19 cellular contexts compared by ENCODE assay signal in the genomic region with DNA sequence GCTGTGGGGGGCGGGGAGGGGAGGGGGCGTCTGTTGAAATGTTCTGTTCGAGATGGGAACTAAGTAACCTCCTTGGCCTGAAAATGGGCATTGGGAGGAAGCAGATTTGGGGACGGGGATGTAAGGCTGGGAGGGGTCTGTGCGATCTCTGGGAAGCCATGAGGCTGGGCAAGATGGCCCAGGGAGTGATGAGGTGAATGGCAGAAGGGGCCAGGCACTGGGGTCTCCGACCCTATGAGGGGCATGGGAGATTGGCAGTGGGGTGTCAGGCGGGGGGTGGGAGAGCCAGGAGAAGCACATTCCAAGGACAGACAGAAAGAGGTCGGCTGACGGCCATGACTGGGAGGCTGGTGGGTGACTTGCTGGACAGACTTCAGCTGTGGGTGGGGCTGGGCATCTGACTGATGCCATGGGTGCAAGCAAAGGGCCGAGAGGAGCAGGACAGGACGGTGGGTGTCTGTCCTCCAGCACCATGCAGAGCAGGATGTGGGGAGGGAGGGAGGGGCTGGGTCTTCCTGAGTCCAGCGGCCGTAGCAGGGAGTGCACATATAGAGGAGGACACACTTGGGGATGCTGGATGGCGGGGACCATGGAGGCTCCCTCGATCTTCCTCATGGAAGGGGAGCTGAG. TPM values are rescaled to one million over a fixed set of nuclear protein-coding genes. Genes with fewer than 3 reads are reported as not detected.
A peak's percentile ranks its signal among the peaks of the same experiment; 100 is the strongest.
DNase-seq lines count a peak whose midpoint lies in the region; ATAC-seq and TF ChIP-seq lines count a peak whose summit lies in the region.
"Had no signal": no experiment of that assay in that cellular context is flagged by ENCODE, and none has a peak within 500 bp of the region (broad histone marks: within the 10 kb centered on the region; RNA-seq: fewer than 3 reads in every experiment).

No MANE protein-coding gene starts in this region.

- H3K4me3 ChIP-seq in left ventricle myocardium inferior (no peak overlapping the region), mucosa of descending colon (no peak overlapping the region)

- intact Hi-C loops in left ventricle myocardium inferior (cut with micrococcal nuclease) (no loop called here), mucosa of descending colon (cut with DNase I, micrococcal nuclease) (no loop called here), sciatic nerve (cut with DNase I) (no loop called here)

- H3K36me3 Mint-ChIP-seq in activated CD4-positive, alpha-beta T cell treated with anti-CD3 and anti-CD28 coated beads, Interleukin-2, amount 10 ng/mL, durations not matched to agents 7 days and 5 days (ENCODE audit: low read depth), result no peaks in the 10 kb centered on the region
- no peaks in the 10 kb centered on the region for H3K36me3 Mint-ChIP-seq in effector memory CD8-positive, alpha-beta T cell (ENCODE audit: insufficient read depth)

- H3K9me3 Mint-ChIP-seq in activated CD4-positive, alpha-beta T cell treated with anti-CD3 and anti-CD28 coated beads, Interleukin-2, amount 10 ng/mL, durations not matched to agents 7 days and 5 days, result no peaks in the 10 kb centered on the region
- H3K9me3 Mint-ChIP-seq in effector memory CD8-positive, alpha-beta T cell, result no peaks in the 10 kb centered on the region
- H3K9me3 Mint-ChIP-seq: CD4-positive, alpha-beta T cell; IgD-negative memory B cell had no signal

- peak overlapping the region; percentile 46 for H3K27ac Mint-ChIP-seq in activated CD4-positive, alpha-beta T cell treated with anti-CD3 and anti-CD28 coated beads, Interleukin-2, amount 10 ng/mL, durations not matched to agents 7 days and 5 days
- H3K27ac Mint-ChIP-seq in effector memory CD8-positive, alpha-beta T cell, result no peak overlapping the region
- H3K27ac Mint-ChIP-seq: B cell; CD4-positive, alpha-beta T cell; IgD-negative memory B cell had no signal

- peaks cover 11% of the 10 kb centered on the region for H3K4me1 ChIP-seq in left ventricle myocardium inferior
- H3K4me1 ChIP-seq in mucosa of descending colon (ENCODE audit: low read depth), result no peaks in the 10 kb centered on the region

- H3K27me3 Mint-ChIP-seq in activated CD4-positive, alpha-beta T cell treated with anti-CD3 and anti-CD28 coated beads, Interleukin-2, amount 10 ng/mL, durations not matched to agents 7 days and 5 days, result peaks cover 19% of the 10 kb centered on the region
- peaks cover 38 to 54% of the 10 kb centered on the region in 2 donors for H3K27me3 Mint-ChIP-seq in effector memory CD8-positive, alpha-beta T cell

- no peaks in the 10 kb centered on the region for H3K36me3 ChIP-seq in left ventricle myocardium inferior
- H3K36me3 ChIP-seq in mucosa of descending colon (ENCODE audit: low read depth), result no peaks in the 10 kb centered on the region

- no peak for DNase-seq in activated CD4-positive, alpha-beta T cell treated with anti-CD3 and anti-CD28 coated beads, Interleukin-2, amount 10 ng/mL, durations not matched to agents 7 days and 5 days
- no peak for DNase-seq in activated CD4-positive, alpha-beta T cell treated with anti-CD3 and anti-CD28 coated beads, Interleukin-2, amount 50 U/mL, for 4 hours
- peak; percentile 12 for DNase-seq in left ventricle myocardium inferior
- peak in 2 of 3 donors; percentile 13 to 28 for DNase-seq in mucosa of descending colon
- peak; percentile 57 for DNase-seq in sciatic nerve (ENCODE audit: low spot score)
- no peak for DNase-seq in HPDE6-E6E7 (ENCODE audit: extremely low spot score)
- DNase-seq in effector memory CD8-positive, alpha-beta T cell, result no peak
- no peak for DNase-seq in amniotic stem cell (lab: John Stamatoyannopoulos, UW)
- DNase-seq: CD4-positive, alpha-beta T cell; EL; H7; Kasumi-1; MM.1S; NCI-H1105; NCI-H187; NCI-H526 treated with DMSO at 0.1 percent for 48 hours had no signal

- no peak overlapping the region for H3K27ac ChIP-seq in left ventricle myocardium inferior (replicated peaks)
- H3K27ac ChIP-seq: 22Rv1 had no signal

- no peak for ATAC-seq in mucosa of descending colon
- no peak for ATAC-seq in sciatic nerve
- ATAC-seq in effector memory CD8-positive, alpha-beta T cell (replicated peaks), result no peak

- H3K9me3 ChIP-seq in left ventricle myocardium inferior (replicated peaks) (peaks cover 5% of the 10 kb centered on the region), mucosa of descending colon (no peaks in the 10 kb centered on the region)

- CTCF ChIA-PET in activated CD4-positive, alpha-beta T cell treated with anti-CD3 and anti-CD28 coated beads, Interleukin-2, amount 10 ng/mL, durations not matched to agents 7 days and 5 days (lab: Charles Lee), result interaction anchor here (1.1 kb wide), 1 partner anchor 54 kb away, joined by 3 read pairs; no protein-coding TSS in a partner anchor

- peaks cover 6% of the 10 kb centered on the region for H3K4me1 Mint-ChIP-seq in activated CD4-positive, alpha-beta T cell treated with anti-CD3 and anti-CD28 coated beads, Interleukin-2, amount 10 ng/mL, durations not matched to agents 7 days and 5 days
- H3K4me1 Mint-ChIP-seq in effector memory CD8-positive, alpha-beta T cell (ENCODE audit: low read depth in 2 of 2), result peaks cover 4 to 6% of the 10 kb centered on the region in 2 donors

- POLR2A ChIA-PET in activated CD4-positive, alpha-beta T cell treated with anti-CD3 and anti-CD28 coated beads, Interleukin-2, amount 10 ng/mL, durations not matched to agents 7 days and 5 days (lab: Charles Lee), result no interaction called here

- no peak overlapping the region for H3K4me3 Mint-ChIP-seq in activated CD4-positive, alpha-beta T cell treated with anti-CD3 and anti-CD28 coated beads, Interleukin-2, amount 10 ng/mL, durations not matched to agents 7 days and 5 days
- no peak overlapping the region for H3K4me3 Mint-ChIP-seq in effector memory CD8-positive, alpha-beta T cell
- H3K4me3 Mint-ChIP-seq: B cell; CD4-positive, alpha-beta T cell had no signal

- no peaks in the 10 kb centered on the region for H3K27me3 ChIP-seq in left ventricle myocardium inferior (ENCODE audit: low read depth)

- TF ChIP-seq CTCF in left ventricle myocardium inferior (IDR thresholded peaks at IDR 0.05; ENCODE audit: borderline replicate concordance), result no peak
- TF ChIP-seq CTCF in mucosa of descending colon (IDR thresholded peaks at IDR 0.05), result no peak

RNA-seq across cellular contexts. Expression of gene COL18A1, which starts 30.0 kb away (rescaled TPM):
- total RNA-seq in activated CD4-positive, alpha-beta T cell treated with anti-CD3 and anti-CD28 coated beads, Interleukin-2, amount 10 ng/mL, durations not matched to agents 7 days and 5 days, result 1 to 10 TPM; 2.8 to 3.1 TPM
- total RNA-seq in left ventricle myocardium inferior, result 66.5 TPM
- 10 to 100 TPM in 2 of 3 donors, 1 to 10 TPM in 1; 4.6 to 46.9 (median 21.3) TPM for total RNA-seq in mucosa of descending colon
- 129 TPM for total RNA-seq in sciatic nerve

Comparison
In these comparisons a context has a peak if more than half of its experiments do, and no peak if none do; other contexts are left out.
1. DNase-seq: peak in left ventricle myocardium inferior (single experiment), mucosa of descending colon (2 of 3) and sciatic nerve (single experiment); none in activated CD4-positive, alpha-beta T cell treated with anti-CD3 and anti-CD28 coated beads, Interleukin-2, amount 10 ng/mL, durations not matched to agents 7 days and 5 days (single experiment), activated CD4-positive, alpha-beta T cell treated with anti-CD3 and anti-CD28 coated beads, Interleukin-2, amount 50 U/mL, for 4 hours (0 of 2), HPDE6-E6E7 (single experiment), effector memory CD8-positive, alpha-beta T cell (0 of 3) and amniotic stem cell (single experiment).